Comparison of ENCODE assay signal across 8 cellular contexts in genomic region chr20:23995905-23996666, GRCh38.
DNase-seq lines count a peak whose midpoint lies in the region; ATAC-seq and TF ChIP-seq lines count a peak whose summit lies in the region.

No MANE protein-coding gene starts in this region.

- DNase-seq in GM03348 (ENCODE audit: low spot score) (peak; percentile 53), NCI-H1092 (lab: John Stamatoyannopoulos, UW) (peak; percentile 26), coronary artery (ENCODE audit: low spot score) (no peak), midbrain (lab: John Stamatoyannopoulos, UW) (peak; percentile 29), ecto neural progenitor cell (ENCODE audit: low spot score) (no peak)
- DNase-seq in activated CD4-positive, alpha-beta T cell treated with anti-CD3 and anti-CD28 coated beads for 24 hours (ENCODE audit: low read depth in 2 of 2), result peak; percentile 59 to 60
- peak; percentile 13 to 33 for DNase-seq in stimulated activated CD8-positive, alpha-beta memory T cell treated with anti-CD3 and anti-CD28 coated beads, Interleukin-4, amount 100 ng/mL, for 4 hours (ENCODE audit: low read depth in 2 of 2, low spot score in 1 of 2)

- no peak overlapping the region for H3K27ac ChIP-seq in coronary artery

- TF ChIP-seq CTCF in coronary artery (IDR thresholded peaks at IDR 0.05), result peak; percentile 56

- H3K4me3 ChIP-seq in coronary artery, result no peak overlapping the region

- ATAC-seq in HG03196 (IDR thresholded peaks at IDR 0.05; ENCODE audit: unreplicated experiment), result no peak

Comparison
In these comparisons a context has a peak if more than half of its experiments do, and no peak if none do; other contexts are left out.
1. DNase-seq: peak in GM03348 (single experiment), NCI-H1092 (single experiment), activated CD4-positive, alpha-beta T cell treated with anti-CD3 and anti-CD28 coated beads for 24 hours (2 of 2), midbrain (single experiment) and stimulated activated CD8-positive, alpha-beta memory T cell treated with anti-CD3 and anti-CD28 coated beads, Interleukin-4, amount 100 ng/mL, for 4 hours (2 of 2); none in coronary artery (single experiment) and ecto neural progenitor cell (single experiment).